8 cellular contexts compared by ENCODE assay signal in genomic region chr11:111764621-111765020, GRCh38. TPM values are rescaled to one million over a fixed set of nuclear protein-coding genes. Genes with fewer than 3 reads are reported as not detected.
DNase-seq lines count a peak whose midpoint lies in the region; ATAC-seq and TF ChIP-seq lines count a peak whose summit lies in the region.

No MANE protein-coding gene starts in this region.

- no peaks in the 10 kb centered on the region for H3K9me3 Mint-ChIP-seq in endodermal cell

- 81% methylated on average over 1 of the region's 1 CpG; no CpG with 5 or more reads in 1 of the 2 experiments for WGBS in endodermal cell (ENCODE audit: insufficient coverage in 1 of 2, insufficient read length in 1 of 2), 2 experiments

- peak overlapping the region; percentile 77 for H3K9ac ChIP-seq in endodermal cell (ENCODE audit: extremely low read depth, low read length, poor library complexity, severe bottlenecking)

- no peaks in the 10 kb centered on the region for H3K9me3 ChIP-seq in DOHH2 (ENCODE audit: control insufficient read depth, insufficient read depth, low read length)
- H3K9me3 ChIP-seq in OCI-LY7 (ENCODE audit: low read length): no peaks in the 10 kb centered on the region
- H3K9me3 ChIP-seq in endodermal cell (ENCODE audit: control insufficient read depth, low read length): no peaks in the 10 kb centered on the region
- H3K9me3 ChIP-seq in osteoblast (ENCODE audit: low read depth, low read length): no peaks in the 10 kb centered on the region

- DNase-seq in OCI-LY7 (ENCODE audit: low spot score): no peak
- no peak for DNase-seq in endodermal cell
- DNase-seq in osteoblast (ENCODE audit: insufficient read length, low spot score, missing footprints): peak; percentile 37
- DNase-seq in SIG-M5 (lab: John Stamatoyannopoulos, UW): no peak
- DNase-seq in NCI-H1436 treated with DMSO at 0.1 percent for 48 hours (lab: John Stamatoyannopoulos, UW): no peak
- DNase-seq in NCI-H82 (lab: John Stamatoyannopoulos, UW): no peak

- CTCF ChIA-PET in OCI-LY7 (lab: Charles Lee; ENCODE audit: unreplicated experiment): interaction anchor here (2.8 kb wide), 1 partner anchor 12 kb away, joined by 9 read pairs; no protein-coding TSS in a partner anchor

- H4K20me1 ChIP-seq in DOHH2 (ENCODE audit: control insufficient read depth, insufficient read depth, low read depth, low read length) (no peaks in the 10 kb centered on the region), OCI-LY7 (ENCODE audit: insufficient read depth, low read length) (peaks cover 11% of the 10 kb centered on the region; the same call in 1 of the 2 replicates), osteoblast (ENCODE audit: insufficient read depth, low read length) (no peaks in the 10 kb centered on the region)

- H3K4me1 ChIP-seq in DOHH2 (ENCODE audit: control insufficient read depth, low read length) (peaks cover 22% of the 10 kb centered on the region), OCI-LY7 (ENCODE audit: insufficient read depth, low read length, poor library complexity, severe bottlenecking) (peaks cover 17% of the 10 kb centered on the region), endodermal cell (ENCODE audit: control insufficient read depth, insufficient read depth, low read length) (no peaks in the 10 kb centered on the region), osteoblast (ENCODE audit: insufficient read depth, low read length) (peaks cover 17% of the 10 kb centered on the region)

- no peak for TF ChIP-seq CTCF in DOHH2 (IDR thresholded peaks at IDR 0.05; ENCODE audit: low read depth, low read length, poor library complexity, severe bottlenecking)
- no peak for TF ChIP-seq CTCF in OCI-LY7 (conservative IDR thresholded peaks at IDR 0.05; ENCODE audit: low read length)
- no peak for TF ChIP-seq CTCF in endodermal cell (conservative IDR thresholded peaks at IDR 0.05)
- TF ChIP-seq CTCF in osteoblast (IDR thresholded peaks at IDR 0.05; ENCODE audit: extremely low read depth, low read depth, low read length): no peak

- H3K27me3 ChIP-seq in DOHH2 (ENCODE audit: control insufficient read depth, low read length) (no peaks in the 10 kb centered on the region), endodermal cell (ENCODE audit: control insufficient read depth, insufficient read depth, low read length, poor library complexity, severe bottlenecking) (no peaks in the 10 kb centered on the region), osteoblast (ENCODE audit: insufficient read depth, low read length) (no peaks in the 10 kb centered on the region)

- peaks cover 46% of the 10 kb centered on the region for H3K36me3 Mint-ChIP-seq in endodermal cell (ENCODE audit: low read depth)

- peaks cover 21% of the 10 kb centered on the region for H3K4me1 Mint-ChIP-seq in endodermal cell

- no peaks in the 10 kb centered on the region for H3F3A ChIP-seq in DOHH2 (ENCODE audit: control insufficient read depth, insufficient read depth)

- POLR2A ChIA-PET in OCI-LY7 (lab: Charles Lee): interaction anchor here (0.6 to 5.7 kb wide), 13 partner anchors 10 to 1560 kb away, joined by 3 to 52 read pairs (median 4); partner anchors contain the start of gene ALG9

- H2AFZ ChIP-seq in OCI-LY7 (ENCODE audit: low read length) (no peak overlapping the region), osteoblast (ENCODE audit: low read length) (no peak overlapping the region)

- no TSS peak for BruUV-seq in OCI-LY7 (replicated peaks; lab: Mats Ljungman, UMichigan)

- H3K27ac ChIP-seq in DOHH2 (ENCODE audit: low read depth, low read length): no peak overlapping the region
- H3K27ac ChIP-seq in OCI-LY7 (ENCODE audit: low read depth, low read length, poor library complexity, severe bottlenecking): no peak overlapping the region
- H3K27ac ChIP-seq in endodermal cell (ENCODE audit: low read depth, low read length): no peak overlapping the region
- H3K27ac ChIP-seq in osteoblast (ENCODE audit: low read depth, low read length): peak overlapping the region; percentile 88

- H3K4me3 ChIP-seq in DOHH2 (ENCODE audit: low read length): peak overlapping the region; percentile 99
- H3K4me3 ChIP-seq in OCI-LY7 (ENCODE audit: low read depth, low read length, poor library complexity, severe bottlenecking): peak overlapping the region; percentile 88
- H3K4me3 ChIP-seq in endodermal cell (ENCODE audit: low read length): peak overlapping the region; percentile 95
- H3K4me3 ChIP-seq in osteoblast (ENCODE audit: insufficient read depth, low read length): peak overlapping the region; percentile 94

- H3K9me2 ChIP-seq in DOHH2 (replicated peaks; ENCODE audit: control insufficient read depth, low read length): no peaks in the 10 kb centered on the region
- H3K9me2 ChIP-seq in OCI-LY7 (ENCODE audit: insufficient read depth, low read length): no peaks in the 10 kb centered on the region

- H3K27me3 Mint-ChIP-seq in endodermal cell (ENCODE audit: insufficient read depth): no peaks in the 10 kb centered on the region

- no peak for ATAC-seq in GM19455 (IDR thresholded peaks at IDR 0.05; ENCODE audit: unreplicated experiment)

- peak overlapping the region; percentile 87 for H3K4me2 ChIP-seq in DOHH2 (ENCODE audit: low read length)
- peak overlapping the region; percentile 91 for H3K4me2 ChIP-seq in OCI-LY7 (ENCODE audit: low read length)
- peak overlapping the region; percentile 100 for H3K4me2 ChIP-seq in osteoblast (ENCODE audit: insufficient read depth, low read length)

- intact Hi-C loops in OCI-LY7 (cut with micrococcal nuclease; ENCODE audit: unreplicated experiment): no loop called here

- peaks cover 35% of the 10 kb centered on the region for H3K79me2 ChIP-seq in DOHH2 (ENCODE audit: control insufficient read depth, low read length)
- H3K79me2 ChIP-seq in OCI-LY7 (ENCODE audit: insufficient read depth, low read depth, low read length): peaks cover 23% of the 10 kb centered on the region
- H3K79me2 ChIP-seq in osteoblast (ENCODE audit: insufficient read depth, low read length): peaks cover 53% of the 10 kb centered on the region

- H3K36me3 ChIP-seq in DOHH2 (ENCODE audit: control insufficient read depth, low read length): peaks cover 62% of the 10 kb centered on the region
- H3K36me3 ChIP-seq in OCI-LY7 (ENCODE audit: insufficient read depth, low read length): peaks cover 52% of the 10 kb centered on the region
- H3K36me3 ChIP-seq in endodermal cell (ENCODE audit: control insufficient read depth, insufficient read depth, low read length): peaks cover 53% of the 10 kb centered on the region
- peaks cover 36% of the 10 kb centered on the region for H3K36me3 ChIP-seq in osteoblast (ENCODE audit: insufficient read depth, low read length)

- H3K4me3 Mint-ChIP-seq in endodermal cell: peak overlapping the region; percentile 98

- no peak overlapping the region for H3K27ac Mint-ChIP-seq in endodermal cell

RNA-seq across cellular contexts. Expression of gene PPP2R1B, which starts 1.6 kb away (rescaled TPM):
- 30.2 and 50.6 TPM in 2 replicates for total RNA-seq in OCI-LY7 (2014; rRNA removed; shearing (Covaris generic))
- 81.5 and 84.2 TPM in 2 replicates for total RNA-seq in OCI-LY7 (2022)
- total RNA-seq in endodermal cell: 10 to 100 TPM; 70.0 to 89.7 TPM
- 36.8 TPM for polyA plus RNA-seq in endodermal cell (2013, experiment 1 of 2)
- 37.3 TPM for polyA plus RNA-seq in endodermal cell (2013, experiment 2 of 2)
- total RNA-seq in osteoblast: 18.0 and 19.9 TPM in 2 replicates
